ENCODE assay signal across 10 cellular contexts in genomic region chr15:68794869-68795268, GRCh38. TPM values are rescaled to one million over a fixed set of nuclear protein-coding genes. Genes with fewer than 3 reads are reported as not detected.
DNase-seq lines count a peak whose midpoint lies in the region; FAIRE-seq and TF ChIP-seq lines count a peak whose summit lies in the region.
"Had no signal": no experiment of that assay in that cellular context is flagged by ENCODE, and none has a peak within 500 bp of the region (broad histone marks: within the 10 kb centered on the region; RNA-seq: fewer than 3 reads in every experiment).

No MANE protein-coding gene starts in this region.

- dilution Hi-C loops in endothelial cell of umbilical vein (cut with MboI; ENCODE audit: extremely low pct_ligation_motif_present, low sequenced_read_pairs): no loop called here

- peaks cover 24% of the 10 kb centered on the region for H3K36me3 Mint-ChIP-seq in nephron (ENCODE audit: low read depth)

- no peaks in the 10 kb centered on the region for H3K27me3 Mint-ChIP-seq in nephron (ENCODE audit: low read depth)

- POLR2A ChIA-PET in endothelial cell of umbilical vein (lab: Charles Lee): interaction anchor here (0.8 kb wide), 2 partner anchors 23 to 33 kb away, joined by 3 read pairs; no protein-coding TSS in a partner anchor

- H3K9ac ChIP-seq in OCI-LY1 (ENCODE audit: low read length): no peak overlapping the region; the same call in 1 of the 2 replicates
- peak overlapping the region; percentile 41 for H3K9ac ChIP-seq in endothelial cell of umbilical vein (replicated peaks; ENCODE audit: extremely low read depth, insufficient read depth, low read length)

- peak overlapping the region; percentile 60 to 89 (median 86) for H3K27ac Mint-ChIP-seq in nephron

- H3K4me1 Mint-ChIP-seq in nephron: peaks cover 92% of the 10 kb centered on the region

- no peak for FAIRE-seq in endothelial cell of umbilical vein (lab: Jason Lieb, UNC)
- FAIRE-seq: G401.6 had no signal

- H2AFZ ChIP-seq in OCI-LY1 (ENCODE audit: low read length) (no peak overlapping the region), endothelial cell of umbilical vein (ENCODE audit: low read depth, low read length) (peak overlapping the region; percentile 18)

- intact Hi-C loops in endothelial cell of umbilical vein (cut with micrococcal nuclease): loop anchor here (1.0 kb wide), 2 partner anchors 13 to 22 kb away; no protein-coding TSS in a partner anchor

- no peak for TF ChIP-seq CTCF in OCI-LY1 (IDR thresholded peaks at IDR 0.05; ENCODE audit: low read length)
- peak in 1 of 2 donors; percentile 9 for TF ChIP-seq CTCF in endothelial cell of umbilical vein (IDR thresholded peaks at IDR 0.05; ENCODE audit: extremely low read depth in 1 of 2, insufficient read depth in 1 of 2, low read depth in 1 of 2, low read length in 2 of 2)
- TF ChIP-seq CTCF in nephron (IDR thresholded peaks at IDR 0.05; ENCODE audit: unreplicated experiment in 3 of 3): no peak

- no peaks in the 10 kb centered on the region for H3K9me1 ChIP-seq in endothelial cell of umbilical vein (replicated peaks; ENCODE audit: control insufficient read depth, extremely low read depth, insufficient read depth, low read length)

- peak; percentile 50 for DNase-seq in AG20443 (ENCODE audit: low spot score)
- no peak for DNase-seq in endothelial cell of umbilical vein (ENCODE audit: low read depth, low spot score)
- DNase-seq in SIG-M5 treated with dmso at 0.1 percent for 504 hours (lab: John Stamatoyannopoulos, UW; ENCODE audit: unreplicated experiment): no peak
- no peak for DNase-seq in DMS153 treated with DMSO at 0.1 percent for 48 hours (lab: John Stamatoyannopoulos, UW; ENCODE audit: unreplicated experiment)
- DNase-seq in DMS79 (lab: John Stamatoyannopoulos, UW): no peak
- DNase-seq in dedifferentiated amniotic fluid mesenchymal stem cell (ENCODE audit: extremely low spot score): no peak

- H3K9me3 ChIP-seq in OCI-LY1 (ENCODE audit: low read length): no peaks in the 10 kb centered on the region
- H3K9me3 ChIP-seq in endothelial cell of umbilical vein (replicated peaks; ENCODE audit: control insufficient read depth, insufficient read depth, low read length): no peaks in the 10 kb centered on the region

- no peaks in the 10 kb centered on the region for H4K20me1 ChIP-seq in OCI-LY1 (ENCODE audit: insufficient read depth, low read length)
- no peaks in the 10 kb centered on the region for H4K20me1 ChIP-seq in endothelial cell of umbilical vein (replicated peaks; ENCODE audit: control insufficient read depth, extremely low read depth, insufficient read depth, low read length)

- H3K9me3 Mint-ChIP-seq in nephron: no peaks in the 10 kb centered on the region

- H3K4me1 ChIP-seq in OCI-LY1 (ENCODE audit: insufficient read depth, low read length, severe bottlenecking) (peaks cover 90% of the 10 kb centered on the region), endothelial cell of umbilical vein (ENCODE audit: control insufficient read depth, extremely low read depth, insufficient read depth, low read length) (peaks cover 29% of the 10 kb centered on the region)

- peaks cover 98% of the 10 kb centered on the region for H3K79me2 ChIP-seq in OCI-LY1 (ENCODE audit: insufficient read depth, low read length)
- peaks cover 68% of the 10 kb centered on the region for H3K79me2 ChIP-seq in endothelial cell of umbilical vein (ENCODE audit: control insufficient read depth, insufficient read depth, low read length)

- H3K27ac ChIP-seq in OCI-LY1 (ENCODE audit: low read depth, low read length, poor library complexity, severe bottlenecking): peak overlapping the region; percentile 74
- peak overlapping the region; percentile 51 for H3K27ac ChIP-seq in endothelial cell of umbilical vein (ENCODE audit: insufficient read depth, low read depth, low read length)
- H3K27ac ChIP-seq: VCaP had no signal

- peak overlapping the region in 2 of 3 experiments; percentile 18 to 22 for H3K4me3 Mint-ChIP-seq in nephron

- no peak for TF ChIP-seq POLR2A in endothelial cell of umbilical vein (IDR thresholded peaks at IDR 0.05; ENCODE audit: low read depth, low read length)

- H3K4me3 ChIP-seq in OCI-LY1 (ENCODE audit: low read depth, low read length, poor library complexity, severe bottlenecking) (peak overlapping the region; percentile 30), endothelial cell of umbilical vein (replicated peaks in 1 of 3; ENCODE audit: insufficient read depth in 1 of 3, low read depth in 1 of 3, low read length in 3 of 3) (no peak overlapping the region)

- H3K9me2 ChIP-seq in OCI-LY1 (ENCODE audit: low read depth, low read length): no peaks in the 10 kb centered on the region

- CTCF ChIA-PET in endothelial cell of umbilical vein (lab: Charles Lee): interaction anchor here (0.5 to 3.2 kb wide), 21 partner anchors 10 to 542 kb away, joined by 3 to 24 read pairs (median 4); no protein-coding TSS in a partner anchor

- no peaks in the 10 kb centered on the region for H3K27me3 ChIP-seq in OCI-LY1 (ENCODE audit: insufficient read depth, low read length)
- H3K27me3 ChIP-seq in endothelial cell of umbilical vein (ENCODE audit: control insufficient read depth in 2 of 2, insufficient read depth in 2 of 2, low read length in 2 of 2): no peaks in the 10 kb centered on the region

- H3K36me3 ChIP-seq in OCI-LY1 (ENCODE audit: insufficient read depth, low read length): peaks cover 57% of the 10 kb centered on the region; the same call in 1 of the 2 replicates
- no peaks in the 10 kb centered on the region for H3K36me3 ChIP-seq in endothelial cell of umbilical vein (ENCODE audit: control insufficient read depth in 2 of 2, extremely low read depth in 1 of 2, insufficient read depth in 2 of 2, low read length in 2 of 2)

- H3K4me2 ChIP-seq in OCI-LY1 (ENCODE audit: low read length) (peak overlapping the region; percentile 67; the same call in 1 of the 2 replicates), endothelial cell of umbilical vein (ENCODE audit: insufficient read depth, low read length) (peak overlapping the region; percentile 34)

- no peaks in the 10 kb centered on the region for H3F3A ChIP-seq in OCI-LY1 (ENCODE audit: insufficient read depth, low read length)

- BruUV-seq in endothelial cell of umbilical vein (replicated peaks; lab: Mats Ljungman, UMichigan): no TSS peak

TF ChIP-seq in endothelial cell of umbilical vein, 7 proteins besides CTCF, POLR2A, EP300 and RAD21:
- no peak for TF ChIP-seq MAX (IDR thresholded peaks at IDR 0.05; ENCODE audit: insufficient read depth, insufficient read length)
- TF ChIP-seq JUN (IDR thresholded peaks at IDR 0.05; ENCODE audit: borderline replicate concordance, insufficient read depth, insufficient read length, low read depth): no peak
- TF ChIP-seq EZH2 (IDR thresholded peaks at IDR 0.05; ENCODE audit: borderline replicate concordance, low read depth, low read length, severe bottlenecking): no peak
- TF ChIP-seq MYC (IDR thresholded peaks at IDR 0.05; ENCODE audit: low read depth, low read length): no peak
- TF ChIP-seq GATA2 (IDR thresholded peaks at IDR 0.05; ENCODE audit: insufficient read depth, insufficient read length, low read depth, low read length): no peak
- no peak for TF ChIP-seq FOS (IDR thresholded peaks at IDR 0.05; ENCODE audit: borderline replicate concordance, insufficient read depth, low read length)
- no peak for TF ChIP-seq POLR2AphosphoS5 (IDR thresholded peaks at IDR 0.05; ENCODE audit: insufficient read depth, low read depth, low read length)

RNA-seq across cellular contexts. Expression of gene ANP32A, which starts 25.8 kb away (rescaled TPM):
- total RNA-seq in endothelial cell of umbilical vein: 169 and 179 TPM in 2 replicates
- 29.4 and 37.9 TPM in 2 replicates for polyA plus RNA-seq in endothelial cell of umbilical vein
- 87.1 and 87.3 TPM in 2 replicates for polyA plus RNA-seq in endothelial cell of umbilical vein (2011; cell fraction: cytosol; rRNA removed)
- polyA plus RNA-seq in endothelial cell of umbilical vein (2011; cell fraction: nucleus; rRNA removed): 53.8 and 56.4 TPM in 2 replicates
- 136 and 198 TPM in 2 replicates for polyA plus RNA-seq in endothelial cell of umbilical vein (2012)
- polyA minus RNA-seq in endothelial cell of umbilical vein: 57.5 and 60.2 TPM in 2 replicates
- 58.3 TPM for polyA minus RNA-seq in endothelial cell of umbilical vein (2011; cell fraction: cytosol; rRNA and poly(A)+ RNA removed)
- polyA minus RNA-seq in endothelial cell of umbilical vein (2011; cell fraction: nucleus; rRNA and poly(A)+ RNA removed): 33.2 and 34.9 TPM in 2 replicates
